1 cellular context compared by ENCODE assay signal in genomic region chr6:30981942-30982772, GRCh38.
TF ChIP-seq lines count a peak whose summit lies in the region.

No MANE protein-coding gene starts in this region.

TF ChIP-seq in HepG2, 621 proteins besides CTCF, POLR2A, EP300 and RAD21:
- TF ChIP-seq TEAD3 (CRISPR knock-in tag; optimal IDR thresholded peaks at IDR 0.05; ENCODE audit: borderline replicate concordance) (peak; percentile 25), ZNF768 (CRISPR knock-in tag; IDR thresholded peaks at IDR 0.05) (peak; percentile 60), SMC3 (IDR thresholded peaks at IDR 0.05; ENCODE audit: low read length) (peak; percentile 5; the same call in 1 of the 2 replicates), ATRX (CRISPR knock-in tag; IDR thresholded peaks at IDR 0.05; ENCODE audit: borderline replicate concordance) (no peak), ZNF839 (CRISPR knock-in tag; IDR thresholded peaks at IDR 0.05; ENCODE audit: borderline replicate concordance) (no peak), LCORL (IDR thresholded peaks at IDR 0.05) (no peak), LCORL (CRISPR knock-in tag; IDR thresholded peaks at IDR 0.05) (no peak), TP53 (CRISPR knock-in tag; conservative IDR thresholded peaks at IDR 0.05) (no peak), ZBTB20 (CRISPR knock-in tag; IDR thresholded peaks at IDR 0.05; ENCODE audit: borderline replicate concordance, low read depth) (no peak), ZNF337 (CRISPR knock-in tag; IDR thresholded peaks at IDR 0.05; ENCODE audit: borderline replicate concordance, low read depth) (no peak)
